In genomic region chr15:98767692-98768091, GRCh38 we compare ENCODE assay signal across 24 cellular contexts.
"Had no signal": no experiment of that assay in that cellular context is flagged by ENCODE, and none has a peak within 500 bp of the region (broad histone marks: within the 10 kb centered on the region; RNA-seq: fewer than 3 reads in every experiment).

No MANE protein-coding gene starts in this region.

- H3K4me3 ChIP-seq: body of pancreas, esophagus muscularis mucosa, gastrocnemius medialis, sigmoid colon, smooth muscle cell, transverse colon, uterus had no signal

- DNase-seq: activated naive CD8-positive, alpha-beta T cell treated with anti-CD3 and anti-CD28 coated beads, Interleukin-2, amount 10 ng/mL, durations not matched to agents 7 days and 5 days; activated T-cell treated with anti-CD3 and anti-CD28 coated beads, Interleukin-2, amount 50 U/mL, for 1 hour; amygdala; body of pancreas; dermis blood vessel endothelial cell; effector memory CD4-positive, alpha-beta T cell; gastrocnemius medialis; head of caudate nucleus; left colon; naive B cell; posterior cingulate gyrus; retina; sigmoid colon; stimulated activated CD4-positive, alpha-beta T cell treated with anti-CD3 and anti-CD28 coated beads, Interleukin-15, amount 100 ng/mL, for 24 hours; stimulated activated CD8-positive, alpha-beta memory T cell treated with anti-CD3 and anti-CD28 coated beads, Interleukin-4, amount 100 ng/mL, for 48 hours; stimulated activated naive B cell treated with anti-CD40 and anti-IgM and Interleukin-4, amounts not matched to agents 10 μg/mL and 1 μg/mL and 100 μg/mL, for 72 hours; T-cell; transverse colon; uterus; WERI-Rb-1 had no signal

- H3K27ac ChIP-seq: body of pancreas, esophagus muscularis mucosa, gastrocnemius medialis, sigmoid colon, transverse colon, uterus, WERI-Rb-1 had no signal

- H3K36me3 ChIP-seq: esophagus muscularis mucosa, gastrocnemius medialis, sigmoid colon, transverse colon, uterus, WERI-Rb-1 had no signal

- H3K27me3 ChIP-seq: body of pancreas, esophagus muscularis mucosa, gastrocnemius medialis, sigmoid colon, transverse colon, uterus had no signal

- H3K9me3 ChIP-seq: body of pancreas, esophagus muscularis mucosa, gastrocnemius medialis, sigmoid colon, transverse colon had no signal

- H3K4me2 ChIP-seq: smooth muscle cell had no signal

- FAIRE-seq: islet of Langerhans, TTC549 had no signal
